Comparison of ENCODE assay signal across 8 cellular contexts in genomic region chr12:132686831-132687210, GRCh38. TPM values are rescaled to one million over a fixed set of nuclear protein-coding genes. Genes with fewer than 3 reads are reported as not detected.
A peak's percentile ranks its signal among the peaks of the same experiment; 100 is the strongest.
DNase-seq lines count a peak whose midpoint lies in the region; ATAC-seq and TF ChIP-seq lines count a peak whose summit lies in the region.

No MANE protein-coding gene starts in this region.

- no peaks in the 10 kb centered on the region for H3K27me3 ChIP-seq in WERI-Rb-1 (ENCODE audit: insufficient read depth, low read depth, severe bottlenecking)
- peaks cover 6% of the 10 kb centered on the region for H3K27me3 ChIP-seq in smooth muscle cell (ENCODE audit: low read depth)

- H3K79me2 ChIP-seq in smooth muscle cell (ENCODE audit: low read depth): peaks cover 29% of the 10 kb centered on the region

- no peaks in the 10 kb centered on the region for H3K9me3 ChIP-seq in WERI-Rb-1 (ENCODE audit: severe bottlenecking)
- H3K9me3 ChIP-seq in smooth muscle cell (replicated peaks; ENCODE audit: low read depth): no peaks in the 10 kb centered on the region

- peaks cover 9% of the 10 kb centered on the region for H4K20me1 ChIP-seq in smooth muscle cell (ENCODE audit: low read depth)

- intact Hi-C loops in left cardiac atrium (cut with DNase I): no loop called here

- H2AFZ ChIP-seq in smooth muscle cell (ENCODE audit: low read depth): peak overlapping the region; percentile 24

- H3K36me3 ChIP-seq in WERI-Rb-1 (peaks cover 45% of the 10 kb centered on the region), smooth muscle cell (ENCODE audit: low read depth) (no peaks in the 10 kb centered on the region)

- peak; percentile 32 for DNase-seq in stimulated activated CD4-positive, alpha-beta T cell treated with anti-CD3 and anti-CD28 coated beads, Interleukin-4, amount 100 ng/mL, for 24 hours
- DNase-seq in stimulated activated CD4-positive, alpha-beta T cell treated with anti-CD3 and anti-CD28 coated beads, Interleukin-2, amount 100 ng/mL, for 24 hours: no peak
- DNase-seq in WERI-Rb-1 (peak; percentile 20), left cardiac atrium (peak; percentile 42), smooth muscle cell (lab: John Stamatoyannopoulos, UW; ENCODE audit: unreplicated experiment) (peak; percentile 51), DMS53 (lab: John Stamatoyannopoulos, UW) (no peak), NCI-H1048 (lab: John Stamatoyannopoulos, UW) (no peak)

- no peaks in the 10 kb centered on the region for H3F3A ChIP-seq in smooth muscle cell (ENCODE audit: low read depth)

- peak overlapping the region; percentile 60 for H3K9ac ChIP-seq in smooth muscle cell (ENCODE audit: low read depth)

- H3K4me1 ChIP-seq in smooth muscle cell (ENCODE audit: low read depth): no peaks in the 10 kb centered on the region

- TF ChIP-seq CTCF in WERI-Rb-1 (IDR thresholded peaks at IDR 0.05; ENCODE audit: low read depth, low read length) (no peak), smooth muscle cell (IDR thresholded peaks at IDR 0.05; ENCODE audit: borderline replicate concordance, insufficient read depth, poor library complexity, severe bottlenecking) (no peak)

- peak overlapping the region; percentile 96 for H3K4me2 ChIP-seq in smooth muscle cell

- H3K4me3 ChIP-seq in WERI-Rb-1 (ENCODE audit: low read depth, low read length) (peak overlapping the region; percentile 68), smooth muscle cell (peak overlapping the region; percentile 84)

- under 1% methylated on average over 25 of the region's 55 CpGs for WGBS in smooth muscle cell (ENCODE audit: low lambda C conversion rate)

- ATAC-seq in HG03039 (IDR thresholded peaks at IDR 0.05; ENCODE audit: unreplicated experiment) (peak; percentile 17), left cardiac atrium (peak; percentile 48 to 73)

- H3K27ac ChIP-seq in WERI-Rb-1: peak overlapping the region; percentile 91
- no peak overlapping the region for H3K27ac ChIP-seq in smooth muscle cell (ENCODE audit: low read depth)

RNA-seq across cellular contexts. Expression of gene POLE, which starts 0.3 kb away (rescaled TPM):
- total RNA-seq in left cardiac atrium (10 to 100 TPM in 1 of 2 donors, 1 to 10 TPM in 1; 9.3 to 12.1 TPM), smooth muscle cell (11.0 and 11.5 TPM in 2 replicates)
- polyA plus RNA-seq in smooth muscle cell: 8.5 and 9.2 TPM in 2 replicates

RNA-seq across cellular contexts. Expression of gene PXMP2, which starts 0.6 kb away (rescaled TPM):
- total RNA-seq in left cardiac atrium (10 to 100 TPM; 27.2 to 32.7 TPM), smooth muscle cell (14.7 and 28.9 TPM in 2 replicates)
- 23.8 and 25.0 TPM in 2 replicates for polyA plus RNA-seq in smooth muscle cell

RNA-seq across cellular contexts. Expression of gene PGAM5, which starts 23.8 kb away (rescaled TPM):
- total RNA-seq in left cardiac atrium: 10 to 100 TPM; 22.6 to 25.2 TPM
- 16.4 and 16.8 TPM in 2 replicates for total RNA-seq in smooth muscle cell
- polyA plus RNA-seq in smooth muscle cell: 13.5 and 17.7 TPM in 2 replicates

Comparison
In these comparisons a context has a peak if more than half of its experiments do, and no peak if none do; other contexts are left out.
1. DNase-seq: peak in stimulated activated CD4-positive, alpha-beta T cell treated with anti-CD3 and anti-CD28 coated beads, Interleukin-4, amount 100 ng/mL, for 24 hours (single experiment), WERI-Rb-1 (single experiment), left cardiac atrium (single experiment) and smooth muscle cell (single experiment); none in stimulated activated CD4-positive, alpha-beta T cell treated with anti-CD3 and anti-CD28 coated beads, Interleukin-2, amount 100 ng/mL, for 24 hours (0 of 2), DMS53 (single experiment) and NCI-H1048 (single experiment).